Comparison of ENCODE assay signal across 21 cellular contexts in the genomic region with DNA sequence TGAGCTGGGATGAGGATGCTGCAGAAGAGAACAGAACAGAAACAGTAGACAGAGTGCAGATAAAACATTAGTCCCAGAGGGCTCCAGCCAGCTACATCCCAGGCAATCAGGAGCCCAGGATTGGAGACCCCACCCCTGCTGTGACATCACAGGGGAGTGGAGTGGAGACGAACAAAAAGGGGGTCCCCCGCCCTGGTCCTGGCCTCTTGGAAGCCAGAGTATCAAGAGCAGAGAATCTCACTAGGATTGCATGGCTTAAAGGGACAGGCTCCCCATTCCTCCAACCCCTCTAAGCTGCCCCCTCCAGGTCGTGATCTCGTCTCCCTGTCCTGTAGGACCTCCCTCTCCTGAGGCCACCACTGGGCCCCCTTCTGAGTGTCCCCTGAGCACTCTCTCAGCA. TPM values are rescaled to one million over a fixed set of nuclear protein-coding genes. Genes with fewer than 3 reads are reported as not detected.
A peak's percentile ranks its signal among the peaks of the same experiment; 100 is the strongest.
DNase-seq lines count a peak whose midpoint lies in the region; TF ChIP-seq lines count a peak whose summit lies in the region.
"Had no signal": no experiment of that assay in that cellular context is flagged by ENCODE, and none has a peak within 500 bp of the region (broad histone marks: within the 10 kb centered on the region; RNA-seq: fewer than 3 reads in every experiment).

TSS of gene P2RX3 (plus strand) at position 201 of the 400 bp plus-strand sequence. CDS start at position 400, 199 bp downstream.

- no peak for TF ChIP-seq POLR2A in spleen (IDR thresholded peaks at IDR 0.05)

- H3K4me1 ChIP-seq in left ventricle myocardium inferior (peaks cover 28% of the 10 kb centered on the region), right atrium auricular region (peaks cover 0 to 16% of the 10 kb centered on the region in 2 donors), spleen (peaks cover 0 to 33% (median 22%) of the 10 kb centered on the region in 6 donors)

- peaks cover 20% of the 10 kb centered on the region for H3K27me3 ChIP-seq in left ventricle myocardium inferior (ENCODE audit: low read depth)
- no peaks in the 10 kb centered on the region for H3K27me3 ChIP-seq in right atrium auricular region
- H3K27me3 ChIP-seq in spleen (replicated peaks in 1 of 7): no peaks in the 10 kb centered on the region

- H3K27ac ChIP-seq in left ventricle myocardium inferior (replicated peaks): peak within 1 kb of the TSS; percentile 54
- H3K27ac ChIP-seq in right atrium auricular region: no peak within 1 kb of the TSS
- H3K27ac ChIP-seq in spleen: no peak within 1 kb of the TSS
- H3K27ac ChIP-seq: coronary artery had no signal

- 49 to 70% (median 63%) methylated on average over 3 to 4 of the region's 4 CpGs for WGBS in spleen, 5 donors

- intact Hi-C loops in left ventricle myocardium inferior (cut with micrococcal nuclease) (no loop called here), spleen (cut with DNase I; ENCODE audit: low total_unique reads) (no loop called here)

- H3K36me3 ChIP-seq in left ventricle myocardium inferior (peaks cover 13% of the 10 kb centered on the region), right atrium auricular region (peaks cover under 1% of the 10 kb centered on the region), spleen (peaks cover 0 to 13% (median 2%) of the 10 kb centered on the region in 6 donors)

- peak within 1 kb of the TSS; percentile 51 for H3K4me3 ChIP-seq in left ventricle myocardium inferior
- H3K4me3 ChIP-seq in right atrium auricular region: no peak within 1 kb of the TSS
- H3K4me3 ChIP-seq in spleen: no peak within 1 kb of the TSS
- H3K4me3 ChIP-seq: coronary artery had no signal

- peak within 1 kb of the TSS in 5 of 6 donors; percentile 27 to 97 (median 67) for H3K27ac Mint-ChIP-seq in immature natural killer cell

- H3K4me1 Mint-ChIP-seq in immature natural killer cell: peaks cover 39 to 57% of the 10 kb centered on the region in 2 donors

- DNase-seq in left ventricle myocardium inferior (peak; percentile 48), right atrium auricular region (ENCODE audit: low spot score) (no peak), SK-N-DZ (ENCODE audit: low spot score) (peak; percentile 97), immature natural killer cell (no peak), spleen (peak; percentile 71), iPS-NIHi7 (ENCODE audit: extremely low spot score) (no peak), GM10266 (ENCODE audit: extremely low spot score) (no peak)
- no peak for DNase-seq in activated CD4-positive, alpha-beta T cell treated with anti-CD3 and anti-CD28 coated beads for 48 hours
- DNase-seq: activated CD4-positive, alpha-beta T cell treated with anti-CD3 and anti-CD28 coated beads for 4 hours; activated CD8-positive, alpha-beta memory T cell treated with anti-CD3 and anti-CD28 coated beads, Interleukin-2, amount 50 U/mL, for 48 hours; activated naive CD4-positive, alpha-beta T cell treated with Interleukin-2 at 50 U/mL for 16 hours; CD4-positive, alpha-beta memory T cell; DMS79 treated with DMSO at 0.1 percent for 48 hours; islet precursor cell; mammary epithelial cell; NCI-H187; NCI-H446 treated with DMSO at 0.1 percent for 48 hours had no signal

- H3K9me3 Mint-ChIP-seq in immature natural killer cell: no peaks in the 10 kb centered on the region
- H3K9me3 Mint-ChIP-seq: IgD-negative memory B cell had no signal

- H3K9me3 ChIP-seq in left ventricle myocardium inferior (replicated peaks) (no peaks in the 10 kb centered on the region), right atrium auricular region (no peaks in the 10 kb centered on the region), spleen (no peaks in the 10 kb centered on the region)

- no peak for TF ChIP-seq CTCF in left ventricle myocardium inferior (IDR thresholded peaks at IDR 0.05; ENCODE audit: borderline replicate concordance)
- no peak for TF ChIP-seq CTCF in right atrium auricular region (IDR thresholded peaks at IDR 0.05)
- TF ChIP-seq CTCF in spleen (IDR thresholded peaks at IDR 0.05 in 8 of 11, conservative IDR thresholded peaks at IDR 0.05 in 3 of 11): no peak
- no peak for TF ChIP-seq CTCF in GM10266 (IDR thresholded peaks at IDR 0.05; ENCODE audit: control insufficient read depth, insufficient read depth, low read depth, missing control alignments)

- H3K27me3 Mint-ChIP-seq in immature natural killer cell (ENCODE audit: low read depth in 3 of 3): peaks cover 0 to 16% (median 5%) of the 10 kb centered on the region in 3 donors
- H3K27me3 Mint-ChIP-seq: CD4-positive, alpha-beta memory T cell had no signal

- peaks cover 0 to 3% (median 1%) of the 10 kb centered on the region in 3 donors for H3K36me3 Mint-ChIP-seq in immature natural killer cell
- H3K36me3 Mint-ChIP-seq: IgD-negative memory B cell had no signal

- peak within 1 kb of the TSS in 2 of 5 donors; percentile 27 to 43 for H3K4me3 Mint-ChIP-seq in immature natural killer cell

RNA-seq across cellular contexts. Expression of gene P2RX3, which starts in this region (rescaled TPM):
- total RNA-seq in left ventricle myocardium inferior (1.4 TPM), right atrium auricular region (1 to 10 TPM in 1 of 2 donors, not detected in 1; 1.4 TPM), spleen (not detected)
- polyA plus RNA-seq in SK-N-DZ (2014; cell fraction: cytosol; rRNA removed): 22.0 and 31.4 TPM in 2 replicates
- 27.6 and 42.7 TPM in 2 replicates for polyA plus RNA-seq in SK-N-DZ (2014; cell fraction: nucleus; rRNA removed)
- polyA plus RNA-seq in immature natural killer cell (not detected), spleen (not detected)
- total RNA-seq: CD4-positive, alpha-beta memory T cell; endothelial cell of umbilical vein; fibroblast of villous mesenchyme; mammary epithelial cell had no signal
- polyA plus RNA-seq: CD4-positive, alpha-beta memory T cell; endothelial cell of umbilical vein; IgD-negative memory B cell; mammary epithelial cell had no signal

Comparison
In these comparisons a context has a peak if more than half of its experiments do, and no peak if none do; other contexts are left out.
1. DNase-seq: peak in left ventricle myocardium inferior (single experiment) and SK-N-DZ (single experiment); none in right atrium auricular region (single experiment), immature natural killer cell (0 of 3), iPS-NIHi7 (single experiment), activated CD4-positive, alpha-beta T cell treated with anti-CD3 and anti-CD28 coated beads for 48 hours (single experiment) and GM10266 (single experiment).
2. Peak in DNase-seq in spleen; RNA of the gene not detected or under 1 TPM.